ENCODE assay signal across 15 cellular contexts in genomic region chr20:32516583-32516982, GRCh38.
DNase-seq lines count a peak whose midpoint lies in the region; ATAC-seq and TF ChIP-seq lines count a peak whose summit lies in the region.
"Had no signal": no experiment of that assay in that cellular context is flagged by ENCODE, and none has a peak within 500 bp of the region (broad histone marks: within the 10 kb centered on the region; RNA-seq: fewer than 3 reads in every experiment).

No MANE protein-coding gene starts in this region.

- H3K4me1 Mint-ChIP-seq in CD14-positive monocyte: peaks cover 48% of the 10 kb centered on the region
- peaks cover 48 to 57% (median 54%) of the 10 kb centered on the region in 3 donors for H3K4me1 Mint-ChIP-seq in CD8-positive, alpha-beta memory T cell
- H3K4me1 Mint-ChIP-seq in natural killer cell treated with Interleukin-12 subunit alpha and Interleukin-12 subunit beta and Interleukin-15 and Interleukin-18, amount 100 ng/mL, for 72 hours (ENCODE audit: low read depth in 2 of 2): peaks cover 11 to 34% of the 10 kb centered on the region in 2 donors

- POLR2A ChIA-PET in CD8-positive, alpha-beta memory T cell (lab: Charles Lee): no interaction called here

- peaks cover 47% of the 10 kb centered on the region for H3K36me3 ChIP-seq in CD8-positive, alpha-beta memory T cell (ENCODE audit: insufficient read depth, low read length)
- H3K36me3 ChIP-seq: pancreas, tibial nerve had no signal

- no peak overlapping the region for H3K27ac ChIP-seq in CD8-positive, alpha-beta memory T cell (ENCODE audit: low read depth, low read length)
- H3K27ac ChIP-seq in dorsolateral prefrontal cortex: peak overlapping the region in 43 of 59 donors; percentile 10 to 86 (median 66)
- H3K27ac ChIP-seq: tibial nerve had no signal

- peaks cover 21 to 23% of the 10 kb centered on the region in 2 donors for H3K36me3 Mint-ChIP-seq in CD14-positive monocyte
- H3K36me3 Mint-ChIP-seq in CD8-positive, alpha-beta memory T cell: peaks cover 0 to 82% (median 19%) of the 10 kb centered on the region in 3 donors
- no peaks in the 10 kb centered on the region for H3K36me3 Mint-ChIP-seq in natural killer cell treated with Interleukin-12 subunit alpha and Interleukin-12 subunit beta and Interleukin-15 and Interleukin-18, amount 100 ng/mL, for 72 hours

- peak; percentile 37 for DNase-seq in CD14-positive monocyte (ENCODE audit: low spot score)
- DNase-seq in CD8-positive, alpha-beta memory T cell: peak in 1 of 5 donors; percentile 31
- no peak for DNase-seq in dorsolateral prefrontal cortex
- peak; percentile 39 for DNase-seq in natural killer cell treated with Interleukin-12 subunit alpha and Interleukin-12 subunit beta and Interleukin-15 and Interleukin-18, amount 100 ng/mL, for 72 hours (ENCODE audit: low spot score)
- DNase-seq in NCI-H2081 treated with DMSO at 0.1 percent for 48 hours (lab: John Stamatoyannopoulos, UW): no peak
- DNase-seq in stimulated activated CD4-positive, alpha-beta T cell treated with anti-CD3 and anti-CD28 coated beads, Interleukin-2, amount 100 ng/mL, for 24 hours: no peak
- DNase-seq in NCI-H345 (lab: John Stamatoyannopoulos, UW): no peak
- DNase-seq: activated CD4-positive, alpha-beta T cell treated with anti-CD3 and anti-CD28 coated beads, Interleukin-2, amount 50 U/mL, for 48 hours; NCI-H2029; NCI-H526 treated with DMSO at 0.1 percent for 48 hours; PC-3 had no signal

- H3K4me1 ChIP-seq in CD8-positive, alpha-beta memory T cell (ENCODE audit: insufficient read depth, low read length): peaks cover 64% of the 10 kb centered on the region

- peak overlapping the region in 1 of 7 donors; percentile 11 for H3K27ac Mint-ChIP-seq in CD14-positive monocyte
- H3K27ac Mint-ChIP-seq in CD8-positive, alpha-beta memory T cell: peak overlapping the region in 5 of 8 donors; percentile 52 to 88 (median 68)
- H3K27ac Mint-ChIP-seq in natural killer cell treated with Interleukin-12 subunit alpha and Interleukin-12 subunit beta and Interleukin-15 and Interleukin-18, amount 100 ng/mL, for 72 hours: peak overlapping the region in 1 of 2 donors; percentile 65
- H3K27ac Mint-ChIP-seq: activated T-helper 1 cell treated with anti-CD3 and anti-CD28 coated beads, Interleukin-12 subunit alpha, Interleukin-12 subunit beta, Interleukin-2, Interleukin-4 antibody, amounts not matched to agents 30 ng/mL and 10 ng/mL and 1 ng/mL, durations not matched to agents 14 hours and 24 hours and 36 hours had no signal

- H3K4me3 ChIP-seq in CD8-positive, alpha-beta memory T cell (ENCODE audit: low read length): no peak overlapping the region
- H3K4me3 ChIP-seq in dorsolateral prefrontal cortex: no peak overlapping the region
- H3K4me3 ChIP-seq: pancreas, skin epidermis, tibial nerve had no signal

- CTCF ChIA-PET in CD8-positive, alpha-beta memory T cell (lab: Charles Lee): interaction anchor here (1.1 to 3.6 kb wide), 4 partner anchors 11 to 136 kb away, joined by 3 to 21 read pairs (median 4); no protein-coding TSS in a partner anchor

- no peaks in the 10 kb centered on the region for H3K9me3 ChIP-seq in CD8-positive, alpha-beta memory T cell (ENCODE audit: low read length)
- H3K9me3 ChIP-seq: pancreas, tibial nerve had no signal

- ATAC-seq in natural killer cell treated with Interleukin-12 subunit alpha and Interleukin-12 subunit beta and Interleukin-15 and Interleukin-18, amount 100 ng/mL, for 72 hours: no peak
- ATAC-seq: PC-3 had no signal

- H3K27me3 Mint-ChIP-seq in CD14-positive monocyte (ENCODE audit: low read depth in 3 of 3): peaks cover 0 to 2% (median 0%) of the 10 kb centered on the region in 3 donors
- no peaks in the 10 kb centered on the region for H3K27me3 Mint-ChIP-seq in CD8-positive, alpha-beta memory T cell
- H3K27me3 Mint-ChIP-seq in natural killer cell treated with Interleukin-12 subunit alpha and Interleukin-12 subunit beta and Interleukin-15 and Interleukin-18, amount 100 ng/mL, for 72 hours: no peaks in the 10 kb centered on the region

- TF ChIP-seq CTCF in CD14-positive monocyte (IDR thresholded peaks at IDR 0.05) (no peak), dorsolateral prefrontal cortex (IDR thresholded peaks at IDR 0.05 in 54 of 56, conservative IDR thresholded peaks at IDR 0.05 in 2 of 56; ENCODE audit: low read depth in 1 of 56, partially characterized antibody in 56 of 56) (no peak)

- H3K4me3 Mint-ChIP-seq in CD14-positive monocyte: no peak overlapping the region
- no peak overlapping the region for H3K4me3 Mint-ChIP-seq in CD8-positive, alpha-beta memory T cell
- H3K4me3 Mint-ChIP-seq in natural killer cell treated with Interleukin-12 subunit alpha and Interleukin-12 subunit beta and Interleukin-15 and Interleukin-18, amount 100 ng/mL, for 72 hours: no peak overlapping the region
- H3K4me3 Mint-ChIP-seq: activated T-helper 1 cell treated with anti-CD3 and anti-CD28 coated beads, Interleukin-12 subunit alpha, Interleukin-12 subunit beta, Interleukin-2, Interleukin-4 antibody, amounts not matched to agents 30 ng/mL and 10 ng/mL and 1 ng/mL, durations not matched to agents 14 hours and 24 hours and 36 hours had no signal

- H3K27me3 ChIP-seq in CD8-positive, alpha-beta memory T cell (ENCODE audit: insufficient read depth, low read length, poor library complexity, severe bottlenecking): no peaks in the 10 kb centered on the region
- H3K27me3 ChIP-seq in dorsolateral prefrontal cortex: no peaks in the 10 kb centered on the region
- H3K27me3 ChIP-seq: pancreas, tibial nerve had no signal

- H3K9me3 Mint-ChIP-seq in CD14-positive monocyte: peaks cover 0 to 2% (median 0%) of the 10 kb centered on the region in 7 donors
- no peaks in the 10 kb centered on the region for H3K9me3 Mint-ChIP-seq in CD8-positive, alpha-beta memory T cell
- H3K9me3 Mint-ChIP-seq in natural killer cell treated with Interleukin-12 subunit alpha and Interleukin-12 subunit beta and Interleukin-15 and Interleukin-18, amount 100 ng/mL, for 72 hours: no peaks in the 10 kb centered on the region
- H3K9me3 Mint-ChIP-seq: activated T-helper 1 cell treated with anti-CD3 and anti-CD28 coated beads, Interleukin-12 subunit alpha, Interleukin-12 subunit beta, Interleukin-2, Interleukin-4 antibody, amounts not matched to agents 30 ng/mL and 10 ng/mL and 1 ng/mL, durations not matched to agents 14 hours and 24 hours and 36 hours had no signal

- intact Hi-C loops in CD14-positive monocyte (cut with micrococcal nuclease): no loop called here
- intact Hi-C loops in dorsolateral prefrontal cortex (cut with DNase I): loop anchor here in 1 of 2 donors (5.0 kb wide), 1 partner anchor 69 kb away; no protein-coding TSS in a partner anchor

Comparison
In these comparisons a context has a peak if more than half of its experiments do, and no peak if none do; other contexts are left out.
1. DNase-seq: peak in CD14-positive monocyte (single experiment) and natural killer cell treated with Interleukin-12 subunit alpha and Interleukin-12 subunit beta and Interleukin-15 and Interleukin-18, amount 100 ng/mL, for 72 hours (single experiment); none in dorsolateral prefrontal cortex (0 of 10), NCI-H2081 treated with DMSO at 0.1 percent for 48 hours (single experiment), stimulated activated CD4-positive, alpha-beta T cell treated with anti-CD3 and anti-CD28 coated beads, Interleukin-2, amount 100 ng/mL, for 24 hours (0 of 2) and NCI-H345 (single experiment).